Comparison of ENCODE assay signal across 8 cellular contexts in genomic region chr16:12901597-12902436, GRCh38. TPM values are rescaled to one million over a fixed set of nuclear protein-coding genes. Genes with fewer than 3 reads are reported as not detected.
DNase-seq lines count a peak whose midpoint lies in the region; ATAC-seq and TF ChIP-seq lines count a peak whose summit lies in the region.
"Had no signal": no experiment of that assay in that cellular context is flagged by ENCODE, and none has a peak within 500 bp of the region (broad histone marks: within the 10 kb centered on the region; RNA-seq: fewer than 3 reads in every experiment).

SHISA9 (plus strand) TSS chr16:12901598.

- TF ChIP-seq EP300 in gastroesophageal sphincter (IDR thresholded peaks at IDR 0.05) = no peak

- no peaks in the 10 kb centered on the region for H3K9me3 ChIP-seq in ES-I3 (ENCODE audit: control insufficient read depth, insufficient read depth, low read length)
- H3K9me3 ChIP-seq in gastroesophageal sphincter = no peaks in the 10 kb centered on the region

- H3K4me1 ChIP-seq in ES-I3 (ENCODE audit: insufficient read depth, low read length) (peaks cover 23% of the 10 kb centered on the region), gastroesophageal sphincter (peaks cover 0 to 35% (median 9%) of the 10 kb centered on the region in 3 donors)

- no peak for ATAC-seq in gastroesophageal sphincter
- no peak for ATAC-seq in HG02970 (IDR thresholded peaks at IDR 0.05; ENCODE audit: low FRiP score, unreplicated experiment)
- no peak for ATAC-seq in GM21717 (IDR thresholded peaks at IDR 0.05; ENCODE audit: unreplicated experiment)

- H3K27me3 ChIP-seq in gastroesophageal sphincter = peaks cover 86% of the 10 kb centered on the region

- no CpG with 5 or more reads among the region's 107 CpGs for WGBS in gastroesophageal sphincter (ENCODE audit: low coverage in 1 of 2), 2 donors

- DNase-seq in NCI-H69 (lab: John Stamatoyannopoulos, UW) (peak; percentile 63), renal cortical epithelial cell (ENCODE audit: low read depth) (no peak)
- DNase-seq in stimulated activated CD4-positive, alpha-beta T cell treated with anti-CD3 and anti-CD28 coated beads, Interleukin-2, amount 100 ng/mL, for 48 hours = no peak
- DNase-seq: NCI-H2081 had no signal

- no peak for TF ChIP-seq POLR2A in gastroesophageal sphincter (IDR thresholded peaks at IDR 0.05)

- no peaks in the 10 kb centered on the region for H3K36me3 ChIP-seq in ES-I3 (ENCODE audit: insufficient read depth, low read length)
- no peaks in the 10 kb centered on the region for H3K36me3 ChIP-seq in gastroesophageal sphincter

- peak within 1 kb of the TSS; percentile 0 to 54 for H3K4me3 ChIP-seq in gastroesophageal sphincter

- peak within 1 kb of the TSS; percentile 96 for H3K9ac ChIP-seq in ES-I3 (ENCODE audit: low read depth, low read length)

- peak within 1 kb of the TSS in 2 of 4 donors; percentile 5 to 31 for H3K27ac ChIP-seq in gastroesophageal sphincter

- TF ChIP-seq CTCF in gastroesophageal sphincter (IDR thresholded peaks at IDR 0.05) = no peak

RNA-seq across cellular contexts. Expression of gene SHISA9, which starts in this region (rescaled TPM):
- total RNA-seq in gastroesophageal sphincter (10 to 100 TPM in 1 of 4 donors, 1 to 10 TPM in 3; 1.1 to 12.6 (median 4.9) TPM), renal cortical epithelial cell (21.2 and 21.3 TPM in 2 replicates)
